In genomic region chrX:43218198-43218597, GRCh38 we compare ENCODE assay signal across 30 cellular contexts.
"Had no signal": no experiment of that assay in that cellular context is flagged by ENCODE, and none has a peak within 500 bp of the region (broad histone marks: within the 10 kb centered on the region; RNA-seq: fewer than 3 reads in every experiment).

No MANE protein-coding gene starts in this region.

- H3K27ac ChIP-seq: ascending aorta, breast epithelium, cardiac muscle cell, colonic mucosa, epithelial cell of prostate, esophagus squamous epithelium, gastroesophageal sphincter, WERI-Rb-1 had no signal

- H3K27me3 ChIP-seq: ascending aorta, breast epithelium, cardiac muscle cell, colonic mucosa, esophagus squamous epithelium, gastroesophageal sphincter had no signal

- H3K9me3 ChIP-seq: colonic mucosa, esophagus squamous epithelium, gastroesophageal sphincter had no signal

- H3K4me1 ChIP-seq: ascending aorta, breast epithelium, colonic mucosa, esophagus squamous epithelium, gastroesophageal sphincter had no signal

- H3K27ac Mint-ChIP-seq: activated B cell treated with CpG ODN at 0.5 μM for 24 hours; activated CD8-positive, alpha-beta T cell treated with anti-CD3 and anti-CD28 coated beads for 36 hours; activated naive CD4-positive, alpha-beta T cell treated with anti-CD3 and anti-CD28 coated beads for 36 hours; activated naive CD4-positive, alpha-beta T cell treated with anti-CD3 and anti-CD28 coated beads, Interleukin-2, amount 50 U/mL, for 24 hours; activated naive CD8-positive, alpha-beta T cell treated with anti-CD3 and anti-CD28 coated beads for 36 hours; activated T-helper 2 cell treated with anti-CD3 and anti-CD28 coated beads, Interferon-gamma antibody, Interleukin-2, Interleukin-4, amounts not matched to agents 10 μg/mL and 5 μg/mL and 100 μg/mL, durations not matched to agents 14 hours and 24 hours and 36 hours; brain; T-helper 17 cell; T-helper 2 cell treated with Interferon-gamma antibody and Interleukin-4, amounts not matched to agents 5 μg/mL and 100 μg/mL, for 36 hours had no signal

- H3K4me3 ChIP-seq: ascending aorta, breast epithelium, cardiac muscle cell, colonic mucosa, esophagus squamous epithelium, gastroesophageal sphincter had no signal

- H3K4me3 Mint-ChIP-seq: activated B cell treated with CpG ODN at 0.5 μM for 24 hours; activated CD8-positive, alpha-beta T cell treated with anti-CD3 and anti-CD28 coated beads for 36 hours; activated naive CD4-positive, alpha-beta T cell treated with anti-CD3 and anti-CD28 coated beads for 36 hours; activated naive CD4-positive, alpha-beta T cell treated with anti-CD3 and anti-CD28 coated beads, Interleukin-2, amount 50 U/mL, for 24 hours; activated naive CD8-positive, alpha-beta T cell treated with anti-CD3 and anti-CD28 coated beads for 36 hours; activated T-cell treated with anti-CD3 and anti-CD28 coated beads, Interleukin-2, amount 50 U/mL, for 4 hours; brain; T-helper 17 cell; T-helper 2 cell treated with Interferon-gamma antibody and Interleukin-4, amounts not matched to agents 5 μg/mL and 100 μg/mL, for 36 hours had no signal

- H3K27me3 Mint-ChIP-seq: activated B cell treated with CpG ODN at 0.5 μM for 24 hours; activated CD8-positive, alpha-beta T cell treated with anti-CD3 and anti-CD28 coated beads for 36 hours; activated naive CD4-positive, alpha-beta T cell treated with anti-CD3 and anti-CD28 coated beads, Interleukin-2, amount 50 U/mL, for 24 hours; activated naive CD8-positive, alpha-beta T cell treated with anti-CD3 and anti-CD28 coated beads for 36 hours; T-helper 17 cell had no signal

- H3K36me3 Mint-ChIP-seq: brain had no signal

- DNase-seq: activated B cell treated with CpG ODN at 0.5 μM for 24 hours; activated CD4-positive, alpha-beta T cell treated with anti-CD3 and anti-CD28 coated beads for 48 hours; activated CD4-positive, alpha-beta T cell treated with anti-CD3 and anti-CD28 coated beads, Interleukin-2, amount 50 U/mL, for 1 hour; activated CD4-positive, alpha-beta T cell treated with anti-CD3 and anti-CD28 coated beads, Interleukin-2, amount 50 U/mL, for 48 hours; activated CD8-positive, alpha-beta memory T cell treated with anti-CD3 and anti-CD28 coated beads for 24 hours; activated CD8-positive, alpha-beta T cell treated with anti-CD3 and anti-CD28 coated beads for 36 hours; activated effector memory CD4-positive, alpha-beta T cell treated with anti-CD3 and anti-CD28 coated beads, Interleukin-2, amount 50 U/mL, for 16 hours; activated naive CD4-positive, alpha-beta T cell treated with anti-CD3 and anti-CD28 coated beads for 36 hours; activated naive CD8-positive, alpha-beta T cell treated with anti-CD3 and anti-CD28 coated beads for 36 hours; activated T-cell treated with anti-CD3 and anti-CD28 coated beads, Interleukin-2, amount 50 U/mL, for 4 hours; central memory CD4-positive, alpha-beta T cell; cerebellar nuclear complex; colonic mucosa; effector CD8-positive, alpha-beta T cell; esophagus squamous epithelium; foreskin melanocyte; T-helper 1 cell; T-helper 17 cell; T1000; WERI-Rb-1 had no signal

- H3K36me3 ChIP-seq: ascending aorta, breast epithelium, cardiac muscle cell, colonic mucosa, esophagus squamous epithelium, gastroesophageal sphincter, WERI-Rb-1 had no signal

- ATAC-seq: activated CD4-positive, CD25-positive, alpha-beta regulatory T cell treated with anti-CD3 and anti-CD28 coated beads, Interleukin-2, amount 50 U/mL, for 24 hours; activated CD8-positive, alpha-beta T cell treated with anti-CD3 and anti-CD28 coated beads for 36 hours; activated T-cell treated with anti-CD3 and anti-CD28 coated beads, Interleukin-2, amount 50 U/mL, for 4 hours; gastroesophageal sphincter; T-helper 17 cell had no signal

- H3K4me1 Mint-ChIP-seq: activated B cell treated with CpG ODN at 0.5 μM for 24 hours, brain, T-helper 17 cell had no signal
